In the genomic region with DNA sequence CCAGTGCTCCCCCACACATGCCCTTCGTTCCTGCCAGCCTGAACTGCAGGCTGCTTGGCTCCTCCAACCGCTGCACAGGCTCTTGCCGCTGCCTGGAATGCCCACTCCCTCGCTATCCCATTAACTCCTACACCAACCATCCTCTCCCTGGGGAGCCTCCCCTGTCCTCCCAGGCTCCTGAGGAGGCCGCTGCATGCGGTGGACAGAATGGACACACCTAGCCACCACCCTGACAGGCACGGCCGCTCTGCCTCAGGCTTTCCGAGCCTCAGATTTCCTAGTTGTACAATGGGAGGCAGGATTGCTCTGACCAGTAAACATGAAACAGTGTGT, we compare ENCODE assay signal across 11 cellular contexts. TPM values are rescaled to one million over a fixed set of nuclear protein-coding genes. Genes with fewer than 3 reads are reported as not detected.
DNase-seq lines count a peak whose midpoint lies in the region; ATAC-seq and TF ChIP-seq lines count a peak whose summit lies in the region.
"Had no signal": no experiment of that assay in that cellular context is flagged by ENCODE, and none has a peak within 500 bp of the region (broad histone marks: within the 10 kb centered on the region; RNA-seq: fewer than 3 reads in every experiment).

No MANE protein-coding gene starts in this region.

- H3K9ac ChIP-seq in iPS-18a (ENCODE audit: low read length): no peak overlapping the region
- H3K9ac ChIP-seq in rectal smooth muscle tissue (ENCODE audit: low read length): peak overlapping the region; percentile 54

- no peak for TF ChIP-seq CTCF in GM23338 (conservative IDR thresholded peaks at IDR 0.05; ENCODE audit: low read depth in 2 of 2)

- H3K9me2 ChIP-seq in GM23338 (ENCODE audit: insufficient read depth): no peaks in the 10 kb centered on the region

- H3K4me3 Mint-ChIP-seq in GM23338: peak overlapping the region; percentile 86
- peak overlapping the region; percentile 44 for H3K4me3 Mint-ChIP-seq in activated T-helper 2 cell treated with anti-CD3 and anti-CD28 coated beads, Interferon-gamma antibody, Interleukin-2, Interleukin-4, amounts not matched to agents 10 μg/mL and 5 μg/mL and 100 μg/mL, durations not matched to agents 14 hours and 24 hours and 36 hours (ENCODE audit: low read depth)

- intact Hi-C loops in activated T-helper 2 cell treated with anti-CD3 and anti-CD28 coated beads, Interferon-gamma antibody, Interleukin-2, Interleukin-4, amounts not matched to agents 10 μg/mL and 5 μg/mL and 100 μg/mL, durations not matched to agents 14 hours and 24 hours and 36 hours (cut with micrococcal nuclease): no loop called here

- peak overlapping the region; percentile 86 for H3K4me2 ChIP-seq in GM23338

- H3K9me3 Mint-ChIP-seq in GM23338: peaks cover 3% of the 10 kb centered on the region; the same call in 1 of the 3 replicates
- H3K9me3 Mint-ChIP-seq in activated T-helper 2 cell treated with anti-CD3 and anti-CD28 coated beads, Interferon-gamma antibody, Interleukin-2, Interleukin-4, amounts not matched to agents 10 μg/mL and 5 μg/mL and 100 μg/mL, durations not matched to agents 14 hours and 24 hours and 36 hours: no peaks in the 10 kb centered on the region

- H2AFZ ChIP-seq in GM23338: no peak overlapping the region

- H3K79me2 ChIP-seq in GM23338 (replicated peaks; ENCODE audit: insufficient read depth): peaks cover 65% of the 10 kb centered on the region

- H3K9me3 ChIP-seq in iPS-18a (ENCODE audit: control insufficient read depth, low read depth, low read length): no peaks in the 10 kb centered on the region
- H3K9me3 ChIP-seq: HAP-1 had no signal

- H3K36me3 ChIP-seq in GM23338 (ENCODE audit: insufficient read depth): peaks cover 10% of the 10 kb centered on the region
- H3K36me3 ChIP-seq in iPS-18a (ENCODE audit: control insufficient read depth, low read depth, low read length): peaks cover 22% of the 10 kb centered on the region
- no peaks in the 10 kb centered on the region for H3K36me3 ChIP-seq in rectal smooth muscle tissue (ENCODE audit: control insufficient read depth, insufficient read depth, low read length)

- H3K27me3 Mint-ChIP-seq in GM23338 (ENCODE audit: insufficient read depth, low read depth, poor library complexity): peaks cover 18% of the 10 kb centered on the region
- peaks cover 17% of the 10 kb centered on the region for H3K27me3 Mint-ChIP-seq in activated T-helper 2 cell treated with anti-CD3 and anti-CD28 coated beads, Interferon-gamma antibody, Interleukin-2, Interleukin-4, amounts not matched to agents 10 μg/mL and 5 μg/mL and 100 μg/mL, durations not matched to agents 14 hours and 24 hours and 36 hours (ENCODE audit: low read depth)

- H3K27me3 ChIP-seq in GM23338 (ENCODE audit: insufficient read depth) (no peaks in the 10 kb centered on the region), iPS-18a (ENCODE audit: control insufficient read depth, insufficient read depth, low read length) (no peaks in the 10 kb centered on the region), rectal smooth muscle tissue (ENCODE audit: control insufficient read depth, insufficient read depth, low read length) (no peaks in the 10 kb centered on the region)

- H3K27ac ChIP-seq in GM23338 (ENCODE audit: low read depth) (0 out of 2 replicates have a peak overlapping the region, but pooled peaks have one; percentile 19), iPS-18a (ENCODE audit: low read length) (no peak overlapping the region), rectal smooth muscle tissue (ENCODE audit: low read depth, low read length) (peak overlapping the region; percentile 88)

- no peak for ATAC-seq in GM23338
- no peak for ATAC-seq in GM18873 (IDR thresholded peaks at IDR 0.05; ENCODE audit: low FRiP score, unreplicated experiment)
- ATAC-seq in activated CD4-positive, CD25-positive, alpha-beta regulatory T cell treated with anti-CD3 and anti-CD28 coated beads, Interleukin-2, amount 50 U/mL, for 24 hours: no peak
- no peak for ATAC-seq in GM21390 (IDR thresholded peaks at IDR 0.05; ENCODE audit: unreplicated experiment)

- H3K36me3 Mint-ChIP-seq in GM23338 (ENCODE audit: low read depth): peaks cover 43% of the 10 kb centered on the region
- H3K36me3 Mint-ChIP-seq in activated T-helper 2 cell treated with anti-CD3 and anti-CD28 coated beads, Interferon-gamma antibody, Interleukin-2, Interleukin-4, amounts not matched to agents 10 μg/mL and 5 μg/mL and 100 μg/mL, durations not matched to agents 14 hours and 24 hours and 36 hours (ENCODE audit: low read depth): peaks cover 16% of the 10 kb centered on the region

- peaks cover 21% of the 10 kb centered on the region for H4K20me1 ChIP-seq in GM23338 (replicated peaks; ENCODE audit: insufficient read depth)

- H3K4me1 ChIP-seq in GM23338 (ENCODE audit: insufficient read depth) (peaks cover 35% of the 10 kb centered on the region), iPS-18a (ENCODE audit: control insufficient read depth, low read depth, low read length) (peaks cover 17% of the 10 kb centered on the region), rectal smooth muscle tissue (ENCODE audit: control insufficient read depth, insufficient read depth, low read length) (peaks cover 42% of the 10 kb centered on the region)

- H3F3A ChIP-seq in GM23338 (replicated peaks; ENCODE audit: low read depth): peaks cover 20% of the 10 kb centered on the region

- H3K4me3 ChIP-seq in GM23338 (peak overlapping the region; percentile 84), iPS-18a (ENCODE audit: low read length) (peak overlapping the region; percentile 76), rectal smooth muscle tissue (ENCODE audit: low read length) (peak overlapping the region; percentile 69)

- peaks cover 61% of the 10 kb centered on the region for H3K4me1 Mint-ChIP-seq in GM23338
- peaks cover 4% of the 10 kb centered on the region for H3K4me1 Mint-ChIP-seq in activated T-helper 2 cell treated with anti-CD3 and anti-CD28 coated beads, Interferon-gamma antibody, Interleukin-2, Interleukin-4, amounts not matched to agents 10 μg/mL and 5 μg/mL and 100 μg/mL, durations not matched to agents 14 hours and 24 hours and 36 hours (ENCODE audit: low read depth)

- DNase-seq in GM23338 (ENCODE audit: low spot score): no peak
- DNase-seq in activated T-helper 2 cell treated with anti-CD3 and anti-CD28 coated beads, Interferon-gamma antibody, Interleukin-2, Interleukin-4, amounts not matched to agents 10 μg/mL and 5 μg/mL and 100 μg/mL, durations not matched to agents 14 hours and 24 hours and 36 hours (ENCODE audit: low spot score): no peak
- no peak for DNase-seq in activated CD4-positive, CD25-positive, alpha-beta regulatory T cell treated with anti-CD3 and anti-CD28 coated beads, Interleukin-2, amount 50 U/mL, for 72 hours
- DNase-seq: activated CD4-positive, alpha-beta T cell treated with anti-CD3 and anti-CD28 coated beads, Interleukin-2, amount 50 U/mL, for 4 hours had no signal

- H3K27ac Mint-ChIP-seq in GM23338: peak overlapping the region; percentile 92; the same call in 1 of the 2 replicates
- H3K27ac Mint-ChIP-seq in activated T-helper 2 cell treated with anti-CD3 and anti-CD28 coated beads, Interferon-gamma antibody, Interleukin-2, Interleukin-4, amounts not matched to agents 10 μg/mL and 5 μg/mL and 100 μg/mL, durations not matched to agents 14 hours and 24 hours and 36 hours: no peak overlapping the region

TF ChIP-seq in GM23338, 12 proteins besides CTCF, POLR2A, EP300 and RAD21:
- no peak for TF ChIP-seq CREB1 (CRISPR knock-in tag; IDR thresholded peaks at IDR 0.05; ENCODE audit: low read depth)
- no peak for TF ChIP-seq ZNF114 (CRISPR knock-in tag; IDR thresholded peaks at IDR 0.05)
TF ChIP-seq in GM23338: peak in this region for 0.

RNA-seq across cellular contexts. Expression of gene PLXNB1, which starts 2.3 kb away (rescaled TPM):
- total RNA-seq in GM23338 (2014; rRNA removed; shearing (Covaris generic)): 144 and 164 TPM in 2 replicates
- 49.0 and 49.3 TPM in 2 replicates for polyA plus RNA-seq in GM23338 (2016; fragmentation: Nextera tagmentation; extraction: Ambion mirVana)
- total RNA-seq in activated T-helper 2 cell treated with anti-CD3 and anti-CD28 coated beads, Interferon-gamma antibody, Interleukin-2, Interleukin-4, amounts not matched to agents 10 μg/mL and 5 μg/mL and 100 μg/mL, durations not matched to agents 14 hours and 24 hours and 36 hours: 6.8 and 7.0 TPM in 2 replicates

RNA-seq across cellular contexts. Expression of gene CCDC51, which starts 12.3 kb away (rescaled TPM):
- 24.1 and 28.9 TPM in 2 replicates for total RNA-seq in GM23338 (2014; rRNA removed; shearing (Covaris generic))
- polyA plus RNA-seq in GM23338 (2016; fragmentation: Nextera tagmentation; extraction: Ambion mirVana): 20.8 and 22.2 TPM in 2 replicates
- total RNA-seq in activated T-helper 2 cell treated with anti-CD3 and anti-CD28 coated beads, Interferon-gamma antibody, Interleukin-2, Interleukin-4, amounts not matched to agents 10 μg/mL and 5 μg/mL and 100 μg/mL, durations not matched to agents 14 hours and 24 hours and 36 hours: 22.2 and 23.7 TPM in 2 replicates

RNA-seq across cellular contexts. Expression of gene TMA7, which starts 12.5 kb away (rescaled TPM):
- 362 and 419 TPM in 2 replicates for total RNA-seq in GM23338 (2014; rRNA removed; shearing (Covaris generic))
- polyA plus RNA-seq in GM23338 (2016; fragmentation: Nextera tagmentation; extraction: Ambion mirVana): 2,089 and 2,333 TPM in 2 replicates
- total RNA-seq in activated T-helper 2 cell treated with anti-CD3 and anti-CD28 coated beads, Interferon-gamma antibody, Interleukin-2, Interleukin-4, amounts not matched to agents 10 μg/mL and 5 μg/mL and 100 μg/mL, durations not matched to agents 14 hours and 24 hours and 36 hours: 270 and 289 TPM in 2 replicates

RNA-seq across cellular contexts. Expression of gene ATRIP, which starts 18.9 kb away (rescaled TPM):
- total RNA-seq in GM23338 (2014; rRNA removed; shearing (Covaris generic)): 17.3 and 17.6 TPM in 2 replicates
- polyA plus RNA-seq in GM23338 (2016; fragmentation: Nextera tagmentation; extraction: Ambion mirVana): 5.8 and 6.1 TPM in 2 replicates
- total RNA-seq in activated T-helper 2 cell treated with anti-CD3 and anti-CD28 coated beads, Interferon-gamma antibody, Interleukin-2, Interleukin-4, amounts not matched to agents 10 μg/mL and 5 μg/mL and 100 μg/mL, durations not matched to agents 14 hours and 24 hours and 36 hours: 16.9 and 17.5 TPM in 2 replicates

RNA-seq across cellular contexts. Expression of gene FBXW12, which starts 55.6 kb away (rescaled TPM):
- total RNA-seq in GM23338 (2014; rRNA removed; shearing (Covaris generic)): not detected in 2 replicates
- 0.21 and 0.73 TPM in 2 replicates for polyA plus RNA-seq in GM23338 (2016; fragmentation: Nextera tagmentation; extraction: Ambion mirVana)
- total RNA-seq in activated T-helper 2 cell treated with anti-CD3 and anti-CD28 coated beads, Interferon-gamma antibody, Interleukin-2, Interleukin-4, amounts not matched to agents 10 μg/mL and 5 μg/mL and 100 μg/mL, durations not matched to agents 14 hours and 24 hours and 36 hours: 0.14 TPM in 1 of 2 replicates, not detected in the other
- total RNA-seq: glomerular endothelial cell had no signal

Comparison
In these comparisons a context has a peak if more than half of its experiments do, and no peak if none do; other contexts are left out.
1. RNA of gene PLXNB1, which starts 2.3 kb away (total RNA-seq): 144 to 164 TPM in GM23338; 6.8 to 7.0 TPM in activated T-helper 2 cell treated with anti-CD3 and anti-CD28 coated beads, Interferon-gamma antibody, Interleukin-2, Interleukin-4, amounts not matched to agents 10 μg/mL and 5 μg/mL and 100 μg/mL, durations not matched to agents 14 hours and 24 hours and 36 hours; every median in the first group is over 10 times any median in the second.
2. Peak in every context shown above with its lines, with median percentiles within 50 percentile points of each other: H3K4me3 ChIP-seq.